ENCODE assay signal across 27 cellular contexts in genomic region chr11:15179167-15179566, GRCh38.
DNase-seq lines count a peak whose midpoint lies in the region; ATAC-seq and TF ChIP-seq lines count a peak whose summit lies in the region.
"Had no signal": no experiment of that assay in that cellular context is flagged by ENCODE, and none has a peak within 500 bp of the region (broad histone marks: within the 10 kb centered on the region; RNA-seq: fewer than 3 reads in every experiment).

No MANE protein-coding gene starts in this region.

- H3K27ac ChIP-seq in parathyroid adenoma (no peak overlapping the region), adrenal gland (no peak overlapping the region)
- H3K27ac ChIP-seq: pancreas, right lobe of liver had no signal

- no peak for TF ChIP-seq POLR2A in adrenal gland (IDR thresholded peaks at IDR 0.05)

- peaks cover 8% of the 10 kb centered on the region for H3K4me1 ChIP-seq in adipocyte (ENCODE audit: control insufficient read depth, insufficient read depth, low read length)
- H3K4me1 ChIP-seq in parathyroid adenoma: no peaks in the 10 kb centered on the region
- no peaks in the 10 kb centered on the region for H3K4me1 ChIP-seq in adrenal gland (replicated peaks in 1 of 2)
- H3K4me1 ChIP-seq: pancreas, right lobe of liver had no signal

- intact Hi-C loops in adrenal gland (cut with DNase I): no loop called here

- no peak overlapping the region for H3K4me3 ChIP-seq in adipocyte (ENCODE audit: low read length)
- no peak overlapping the region for H3K4me3 ChIP-seq in parathyroid adenoma (ENCODE audit: low read depth, low read length)
- no peak overlapping the region for H3K4me3 ChIP-seq in adrenal gland
- H3K4me3 ChIP-seq: pancreas, right lobe of liver, tibial nerve had no signal

- H2AFZ ChIP-seq in parathyroid adenoma: peak overlapping the region; percentile 22

- TF ChIP-seq CTCF in parathyroid adenoma (IDR thresholded peaks at IDR 0.05) (no peak), adrenal gland (IDR thresholded peaks at IDR 0.05) (no peak)

- H3K79me2 ChIP-seq in parathyroid adenoma: no peaks in the 10 kb centered on the region

- H3K9ac ChIP-seq in adipocyte (ENCODE audit: low read length) (no peak overlapping the region), parathyroid adenoma (no peak overlapping the region)

- no peaks in the 10 kb centered on the region for H3K36me3 ChIP-seq in adipocyte (ENCODE audit: control insufficient read depth, insufficient read depth, low read length, severe bottlenecking)
- no peaks in the 10 kb centered on the region for H3K36me3 ChIP-seq in parathyroid adenoma (ENCODE audit: control insufficient read depth, insufficient read depth, low read length)
- H3K36me3 ChIP-seq in adrenal gland (replicated peaks in 1 of 2): no peaks in the 10 kb centered on the region
- H3K36me3 ChIP-seq: pancreas, right lobe of liver, tibial nerve had no signal

- no peaks in the 10 kb centered on the region for H3K9me3 ChIP-seq in adipocyte (ENCODE audit: control insufficient read depth, low read length)
- no peaks in the 10 kb centered on the region for H3K9me3 ChIP-seq in parathyroid adenoma (ENCODE audit: control insufficient read depth, low read length)
- H3K9me3 ChIP-seq in adrenal gland (replicated peaks in 1 of 3): no peaks in the 10 kb centered on the region
- H3K9me3 ChIP-seq: pancreas, right lobe of liver, tibial nerve had no signal

- DNase-seq in EH (ENCODE audit: low read depth) (peak; percentile 89), adipocyte (ENCODE audit: low read depth) (peak; percentile 86), fibroblast of peridontal ligament (ENCODE audit: extremely low read depth) (peak; percentile 93), adrenal gland (no peak), NCI-H187 (lab: John Stamatoyannopoulos, UW) (no peak)
- DNase-seq: activated CD4-positive, alpha-beta memory T cell treated with anti-CD3 and anti-CD28 coated beads, Interleukin-2, amount 10 ng/mL, durations not matched to agents 7 days and 5 days; activated effector memory CD4-positive, alpha-beta T cell treated with anti-CD3 and anti-CD28 coated beads, Interleukin-2, amount 50 U/mL, for 16 hours; activated naive CD8-positive, alpha-beta T cell treated with anti-CD3 and anti-CD28 coated beads, Interleukin-2, amount 10 ng/mL, durations not matched to agents 7 days and 5 days; activated T-cell treated with anti-CD3 and anti-CD28 coated beads for 4 hours; CD8-positive, alpha-beta T cell; foreskin melanocyte; GOT3; left colon; natural killer cell; NCI-H1436 treated with DMSO at 0.1 percent for 48 hours; NCI-H2171; NCI-H524 treated with DMSO at 0.1 percent for 48 hours; pancreas; right lobe of liver; SIG-M5; stimulated activated naive CD8-positive, alpha-beta T cell treated with anti-CD3 and anti-CD28 coated beads, Interleukin-15, amount 100 ng/mL, for 72 hours; T-cell had no signal

- no peaks in the 10 kb centered on the region for H3K27me3 ChIP-seq in adipocyte (replicated peaks; ENCODE audit: control insufficient read depth, insufficient read depth, low read length)
- H3K27me3 ChIP-seq in parathyroid adenoma (ENCODE audit: control insufficient read depth, insufficient read depth, low read length): no peaks in the 10 kb centered on the region
- no peaks in the 10 kb centered on the region for H3K27me3 ChIP-seq in adrenal gland
- H3K27me3 ChIP-seq: right lobe of liver, tibial nerve had no signal

- 68 to 74% (median 71%) methylated on average over 2 of the region's 2 CpGs for WGBS in adrenal gland, 4 donors

- H3K4me2 ChIP-seq in parathyroid adenoma (ENCODE audit: low read length): no peak overlapping the region

- no peak for ATAC-seq in HG03280 (IDR thresholded peaks at IDR 0.05; ENCODE audit: unreplicated experiment)
- no peak for ATAC-seq in HG03439 (IDR thresholded peaks at IDR 0.05; ENCODE audit: unreplicated experiment)
- ATAC-seq: CD8-positive, alpha-beta T cell; left colon; natural killer cell; Panc1; pancreas; right lobe of liver; stimulated activated naive CD8-positive, alpha-beta T cell treated with anti-CD3 and anti-CD28 coated beads, Interleukin-15, amount 100 ng/mL, for 72 hours; T-cell had no signal

Comparison
In these comparisons a context has a peak if more than half of its experiments do, and no peak if none do; other contexts are left out.
1. DNase-seq: peak in EH (single experiment), adipocyte (single experiment) and fibroblast of peridontal ligament (single experiment); none in adrenal gland (0 of 7) and NCI-H187 (0 of 2).